In the genomic region with DNA sequence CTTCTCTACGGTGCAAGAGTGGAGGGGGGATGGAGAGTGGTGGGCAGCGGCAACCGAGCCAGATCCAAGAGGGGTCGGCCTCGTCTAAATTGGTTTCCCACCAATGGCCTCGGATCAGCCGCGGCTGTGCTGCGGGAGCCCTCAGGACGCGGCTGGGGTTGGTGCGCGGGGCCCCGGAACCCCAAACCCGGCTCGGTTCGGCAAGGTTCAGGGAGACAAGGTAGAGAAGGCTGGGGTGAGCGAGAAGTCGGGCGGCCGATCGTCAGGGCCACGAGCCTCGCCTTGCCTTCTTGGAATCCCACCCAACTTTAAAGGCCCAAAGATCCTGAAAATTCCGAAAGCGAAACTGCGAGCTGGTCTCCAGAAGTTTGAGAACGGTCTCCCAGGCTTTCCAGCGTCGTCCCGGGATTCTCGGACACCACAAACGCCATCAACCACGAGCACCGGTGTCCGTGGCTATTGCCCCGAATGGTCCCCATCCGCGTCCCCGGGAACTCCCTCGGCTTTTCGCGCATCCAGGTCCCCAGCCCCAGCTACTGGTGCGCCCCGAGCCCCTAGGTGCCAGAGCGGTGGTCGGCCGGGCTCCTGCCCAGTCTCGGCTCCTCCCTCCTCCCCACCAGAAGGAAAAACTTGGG, we compare ENCODE assay signal across 9 cellular contexts. TPM values are rescaled to one million over a fixed set of nuclear protein-coding genes. Genes with fewer than 3 reads are reported as not detected.
DNase-seq lines count a peak whose midpoint lies in the region; ATAC-seq, FAIRE-seq and TF ChIP-seq lines count a peak whose summit lies in the region.
"Had no signal": no experiment of that assay in that cellular context is flagged by ENCODE, and none has a peak within 500 bp of the region (broad histone marks: within the 10 kb centered on the region; RNA-seq: fewer than 3 reads in every experiment).

No MANE protein-coding gene starts in this region.

- no peaks in the 10 kb centered on the region for H3K36me3 ChIP-seq in bronchial epithelial cell (ENCODE audit: control insufficient read depth, insufficient read depth, low read length)
- H3K36me3 ChIP-seq in thoracic aorta, result no peaks in the 10 kb centered on the region

- H3K36me3 Mint-ChIP-seq in activated CD4-positive, alpha-beta T cell treated with anti-CD3 and anti-CD28 coated beads, Interleukin-2, amount 10 ng/mL, durations not matched to agents 7 days and 5 days (ENCODE audit: low read depth), result peaks cover 27% of the 10 kb centered on the region

- TF ChIP-seq CTCF in bronchial epithelial cell (IDR thresholded peaks at IDR 0.05; ENCODE audit: insufficient read depth, low read length, severe bottlenecking) (no peak), thoracic aorta (IDR thresholded peaks at IDR 0.05) (no peak)

- peaks cover 56% of the 10 kb centered on the region for H3K4me1 Mint-ChIP-seq in activated CD4-positive, alpha-beta T cell treated with anti-CD3 and anti-CD28 coated beads, Interleukin-2, amount 10 ng/mL, durations not matched to agents 7 days and 5 days

- no peaks in the 10 kb centered on the region for H3K9me3 ChIP-seq in thoracic aorta

- no peak for ATAC-seq in thoracic aorta (ENCODE audit: insufficient number of reproducible peaks, low FRiP score, low read depth)
- no peak for ATAC-seq in HG02970 (IDR thresholded peaks at IDR 0.05; ENCODE audit: low FRiP score, unreplicated experiment)

- peaks cover 11% of the 10 kb centered on the region for H3K27me3 Mint-ChIP-seq in activated CD4-positive, alpha-beta T cell treated with anti-CD3 and anti-CD28 coated beads, Interleukin-2, amount 10 ng/mL, durations not matched to agents 7 days and 5 days

- peak overlapping the region; percentile 7 for H3K4me3 ChIP-seq in bronchial epithelial cell (ENCODE audit: low read depth, low read length)
- peak overlapping the region; percentile 85 for H3K4me3 ChIP-seq in thoracic aorta

- peak overlapping the region; percentile 80 for H3K4me3 Mint-ChIP-seq in activated CD4-positive, alpha-beta T cell treated with anti-CD3 and anti-CD28 coated beads, Interleukin-2, amount 10 ng/mL, durations not matched to agents 7 days and 5 days

- H3K9me3 Mint-ChIP-seq in activated CD4-positive, alpha-beta T cell treated with anti-CD3 and anti-CD28 coated beads, Interleukin-2, amount 10 ng/mL, durations not matched to agents 7 days and 5 days, result no peaks in the 10 kb centered on the region

- no peak for DNase-seq in activated CD4-positive, alpha-beta T cell treated with anti-CD3 and anti-CD28 coated beads, Interleukin-2, amount 10 ng/mL, durations not matched to agents 7 days and 5 days
- DNase-seq in activated CD4-positive, alpha-beta T cell treated with anti-CD3 and anti-CD28 coated beads for 1 hour, result no peak
- DNase-seq in bronchial epithelial cell (ENCODE audit: low read depth), result no peak
- DNase-seq in lung microvascular endothelial cell (ENCODE audit: low read depth in 2 of 2), result peak; percentile 33 to 41
- DNase-seq in thoracic aorta (ENCODE audit: low spot score), result no peak
- no peak for DNase-seq in NCI-H2171 treated with DMSO at 0.1 percent for 48 hours (lab: John Stamatoyannopoulos, UW)
- no peak for DNase-seq in hippocampal formation (lab: John Stamatoyannopoulos, UW)
- DNase-seq: NCI-H774 had no signal

- no peak overlapping the region for H3K27ac ChIP-seq in thoracic aorta

- H3K27ac Mint-ChIP-seq in activated CD4-positive, alpha-beta T cell treated with anti-CD3 and anti-CD28 coated beads, Interleukin-2, amount 10 ng/mL, durations not matched to agents 7 days and 5 days, result peak overlapping the region; percentile 85

- H3K4me1 ChIP-seq in thoracic aorta (ENCODE audit: control insufficient read depth in 1 of 2, low read depth in 2 of 2), result peaks cover 0 to 33% of the 10 kb centered on the region in 2 donors

- CTCF ChIA-PET in activated CD4-positive, alpha-beta T cell treated with anti-CD3 and anti-CD28 coated beads, Interleukin-2, amount 10 ng/mL, durations not matched to agents 7 days and 5 days (lab: Charles Lee), result interaction anchor here (0.7 to 2.0 kb wide), 3 partner anchors 12 to 287 kb away, joined by 3 to 4 read pairs (median 4); no protein-coding TSS in a partner anchor

- H3K27me3 ChIP-seq in bronchial epithelial cell (ENCODE audit: control insufficient read depth, insufficient read depth, low read length) (peaks cover 43% of the 10 kb centered on the region), thoracic aorta (replicated peaks; ENCODE audit: insufficient read depth) (no peaks in the 10 kb centered on the region)

- POLR2A ChIA-PET in activated CD4-positive, alpha-beta T cell treated with anti-CD3 and anti-CD28 coated beads, Interleukin-2, amount 10 ng/mL, durations not matched to agents 7 days and 5 days (lab: Charles Lee), result no interaction called here

- FAIRE-seq in bronchial epithelial cell (lab: Jason Lieb, UNC), result no peak

RNA-seq across cellular contexts. Expression of a gene that starts 3.3 kb away (rescaled TPM):
- total RNA-seq in activated CD4-positive, alpha-beta T cell treated with anti-CD3 and anti-CD28 coated beads, Interleukin-2, amount 10 ng/mL, durations not matched to agents 7 days and 5 days, result 10 to 100 TPM; 31.9 to 32.3 TPM
- total RNA-seq in bronchial epithelial cell (under 0.01 TPM in 2 replicates), lung microvascular endothelial cell (0.65 and 1.6 TPM in 2 replicates), thoracic aorta (1 to 10 TPM; 8.5 to 9.0 TPM)

Comparison
In these comparisons a context has a peak if more than half of its experiments do, and no peak if none do; other contexts are left out.
1. DNase-seq: peak in lung microvascular endothelial cell (2 of 2); none in activated CD4-positive, alpha-beta T cell treated with anti-CD3 and anti-CD28 coated beads, Interleukin-2, amount 10 ng/mL, durations not matched to agents 7 days and 5 days (single experiment), activated CD4-positive, alpha-beta T cell treated with anti-CD3 and anti-CD28 coated beads for 1 hour (single experiment), bronchial epithelial cell (single experiment), thoracic aorta (single experiment), NCI-H2171 treated with DMSO at 0.1 percent for 48 hours (single experiment) and hippocampal formation (0 of 2).